In genomic region chr20:48769111-48769879, GRCh38 we compare ENCODE assay signal across 8 cellular contexts. TPM values are rescaled to one million over a fixed set of nuclear protein-coding genes. Genes with fewer than 3 reads are reported as not detected.
DNase-seq lines count a peak whose midpoint lies in the region; FAIRE-seq and TF ChIP-seq lines count a peak whose summit lies in the region.

No MANE protein-coding gene starts in this region.

- H2BK15ac ChIP-seq in mesendoderm (replicated peaks; ENCODE audit: low read depth) = no peak overlapping the region

- H3K4me1 ChIP-seq in mesendoderm (ENCODE audit: control insufficient read depth, low read depth, low read length) = peaks cover 4% of the 10 kb centered on the region

- H3K4me3 ChIP-seq in mesendoderm (ENCODE audit: low read length) (no peak overlapping the region), lower leg skin (ENCODE audit: low read depth, poor library complexity, severe bottlenecking) (no peak overlapping the region)

- H3K9ac ChIP-seq in mesendoderm (ENCODE audit: low read length) = peak overlapping the region; percentile 19

- H2BK120ac ChIP-seq in mesendoderm (ENCODE audit: low read depth, low read length) = no peak overlapping the region

- DNase-seq in Ammon's horn (ENCODE audit: low spot score) (peak; percentile 70), MV-4-11 (lab: John Stamatoyannopoulos, UW) (peak; percentile 50), mesendoderm (peak; percentile 33), substantia nigra (lab: John Stamatoyannopoulos, UW) (peak in 13 of 49 donors; percentile 20 to 56 (median 29)), LoVo (ENCODE audit: low spot score) (no peak), lower leg skin (ENCODE audit: low spot score in 2 of 2) (no peak), RCC 7860 (ENCODE audit: low spot score) (no peak)
- DNase-seq in activated T-cell treated with anti-CD3 and anti-CD28 coated beads, Interleukin-2, amount 50 U/mL, for 48 hours = peak; percentile 92 to 95

- H3K79me1 ChIP-seq in mesendoderm (ENCODE audit: low read length) = peaks cover 56% of the 10 kb centered on the region

- H3K4ac ChIP-seq in mesendoderm (ENCODE audit: low read depth, low read length) = no peak overlapping the region

- H4K5ac ChIP-seq in mesendoderm (ENCODE audit: low read length) = no peak overlapping the region

- H3K27me3 ChIP-seq in mesendoderm (ENCODE audit: insufficient read depth, low read length, poor library complexity) = no peaks in the 10 kb centered on the region

- H2BK5ac ChIP-seq in mesendoderm (ENCODE audit: low read length) = no peak overlapping the region

- TF ChIP-seq POLR2A in lower leg skin (IDR thresholded peaks at IDR 0.05) = no peak

- H3K23ac ChIP-seq in mesendoderm (ENCODE audit: low read length) = no peak overlapping the region

- no peak overlapping the region for H3K4me2 ChIP-seq in mesendoderm (ENCODE audit: low read length)

- no peak overlapping the region for H4K8ac ChIP-seq in mesendoderm (ENCODE audit: low read depth, low read length)

- H3K56ac ChIP-seq in mesendoderm (ENCODE audit: low read length) = peak overlapping the region; percentile 60

- H3K79me2 ChIP-seq in mesendoderm (ENCODE audit: control insufficient read depth, insufficient read depth, low read length) = peaks cover 33% of the 10 kb centered on the region

- WGBS in mesendoderm (ENCODE audit: extremely low coverage, insufficient coverage, low lambda C conversion rate) = no CpG with 5 or more reads among the region's 19 CpGs
- 52 to 55% methylated on average over 19 of the region's 19 CpGs for WGBS in lower leg skin, 2 donors

- no peak for FAIRE-seq in RCC 7860 (lab: Jason Lieb, UNC)

- no peak for TF ChIP-seq CTCF in lower leg skin (IDR thresholded peaks at IDR 0.05)

- H3K18ac ChIP-seq in mesendoderm (ENCODE audit: low read length) = no peak overlapping the region

- H3K27ac ChIP-seq in mesendoderm (ENCODE audit: low read depth, low read length) (no peak overlapping the region), substantia nigra (ENCODE audit: low read depth, low read length, poor library complexity, severe bottlenecking) (peak overlapping the region; percentile 72)

- intact Hi-C loops in lower leg skin (cut with DNase I; ENCODE audit: low total_unique reads) = no loop called here

- H3K36me3 ChIP-seq in mesendoderm (ENCODE audit: control insufficient read depth, insufficient read depth, low read length) = no peaks in the 10 kb centered on the region

- H2AK5ac ChIP-seq in mesendoderm (ENCODE audit: low read length) = no peak overlapping the region

RNA-seq across cellular contexts. Expression of gene PREX1, which starts 58.5 kb away (rescaled TPM):
- polyA plus RNA-seq in mesendoderm (2013, experiment 1 of 2) = 20.7 TPM
- 19.7 TPM for polyA plus RNA-seq in mesendoderm (2013, experiment 2 of 2)
- 10 to 100 TPM in 1 of 4 donors, 1 to 10 TPM in 3; 5.4 to 18.6 (median 7.9) TPM for total RNA-seq in lower leg skin

Comparison
In these comparisons a context has a peak if more than half of its experiments do, and no peak if none do; other contexts are left out.
1. DNase-seq: peak in Ammon's horn (single experiment), MV-4-11 (single experiment), activated T-cell treated with anti-CD3 and anti-CD28 coated beads, Interleukin-2, amount 50 U/mL, for 48 hours (2 of 2) and mesendoderm (single experiment); none in LoVo (single experiment), lower leg skin (0 of 2) and RCC 7860 (single experiment).